ENCODE assay signal across 22 cellular contexts in genomic region chr4:3469386-3470243, GRCh38. TPM values are rescaled to one million over a fixed set of nuclear protein-coding genes. Genes with fewer than 3 reads are reported as not detected.
"Had no signal": no experiment of that assay in that cellular context is flagged by ENCODE, and none has a peak within 500 bp of the region (broad histone marks: within the 10 kb centered on the region; RNA-seq: fewer than 3 reads in every experiment).

No MANE protein-coding gene starts in this region.

- H3K9me3 Mint-ChIP-seq: activated B cell treated with CpG ODN at 0.5 μM for 24 hours; activated CD4-positive, alpha-beta T cell treated with anti-CD3 and anti-CD28 coated beads, Interleukin-2, amount 10 ng/mL, durations not matched to agents 24 days and 14 days; activated naive CD8-positive, alpha-beta T cell treated with anti-CD3 and anti-CD28 coated beads, Interleukin-2, amount 10 ng/mL, durations not matched to agents 7 days and 5 days; activated T-helper 1 cell treated with anti-CD3 and anti-CD28 coated beads, Interleukin-12 subunit alpha, Interleukin-12 subunit beta, Interleukin-2, Interleukin-4 antibody, amounts not matched to agents 30 ng/mL and 10 ng/mL and 1 ng/mL, durations not matched to agents 14 hours and 24 hours and 36 hours; naive thymus-derived CD8-positive, alpha-beta T cell; stimulated activated effector memory CD8-positive, alpha-beta T cell treated with anti-CD3 and anti-CD28 coated beads, Interleukin-12 subunit alpha, Interleukin-12 subunit beta, amount 100 ng/mL, for 72 hours had no signal

- H3K36me3 Mint-ChIP-seq: activated naive CD8-positive, alpha-beta T cell treated with anti-CD3 and anti-CD28 coated beads, Interleukin-2, amount 10 ng/mL, durations not matched to agents 7 days and 5 days; naive thymus-derived CD8-positive, alpha-beta T cell; stimulated activated effector memory CD8-positive, alpha-beta T cell treated with anti-CD3 and anti-CD28 coated beads, Interleukin-12 subunit alpha, Interleukin-12 subunit beta, amount 100 ng/mL, for 72 hours had no signal

- H3K4me3 ChIP-seq: prostate gland, thyroid gland, uterus had no signal

- H3K27me3 ChIP-seq: thyroid gland, uterus had no signal

- H3K4me3 Mint-ChIP-seq: activated B cell treated with CpG ODN at 0.5 μM for 24 hours; activated CD4-positive, alpha-beta T cell treated with anti-CD3 and anti-CD28 coated beads, Interleukin-2, amount 10 ng/mL, durations not matched to agents 24 days and 14 days; activated naive CD8-positive, alpha-beta T cell treated with anti-CD3 and anti-CD28 coated beads, Interleukin-2, amount 10 ng/mL, durations not matched to agents 7 days and 5 days; activated T-helper 1 cell treated with anti-CD3 and anti-CD28 coated beads, Interleukin-12 subunit alpha, Interleukin-12 subunit beta, Interleukin-2, Interleukin-4 antibody, amounts not matched to agents 30 ng/mL and 10 ng/mL and 1 ng/mL, durations not matched to agents 14 hours and 24 hours and 36 hours; naive thymus-derived CD8-positive, alpha-beta T cell; stimulated activated effector memory CD8-positive, alpha-beta T cell treated with anti-CD3 and anti-CD28 coated beads, Interleukin-12 subunit alpha, Interleukin-12 subunit beta, amount 100 ng/mL, for 72 hours had no signal

- H3K4me1 Mint-ChIP-seq: activated B cell treated with CpG ODN at 0.5 μM for 24 hours; activated CD4-positive, alpha-beta T cell treated with anti-CD3 and anti-CD28 coated beads, Interleukin-2, amount 10 ng/mL, durations not matched to agents 24 days and 14 days; activated naive CD8-positive, alpha-beta T cell treated with anti-CD3 and anti-CD28 coated beads, Interleukin-2, amount 10 ng/mL, durations not matched to agents 7 days and 5 days; naive thymus-derived CD8-positive, alpha-beta T cell; stimulated activated effector memory CD8-positive, alpha-beta T cell treated with anti-CD3 and anti-CD28 coated beads, Interleukin-12 subunit alpha, Interleukin-12 subunit beta, amount 100 ng/mL, for 72 hours had no signal

- H3K36me3 ChIP-seq: prostate gland, thyroid gland, uterus had no signal

- DNase-seq: activated B cell treated with CpG ODN at 0.5 μM for 24 hours; activated CD4-positive, alpha-beta T cell treated with anti-CD3 and anti-CD28 coated beads, Interleukin-2, amount 10 ng/mL, durations not matched to agents 24 days and 14 days; activated CD8-positive, alpha-beta memory T cell treated with anti-CD3 and anti-CD28 coated beads, Interleukin-2, amount 50 U/mL, for 48 hours; activated naive CD8-positive, alpha-beta T cell treated with anti-CD3 and anti-CD28 coated beads, Interleukin-2, amount 10 ng/mL, durations not matched to agents 7 days and 5 days; anterior cingulate cortex; cerebellar nuclear complex; foreskin melanocyte; occipital lobe; stimulated activated CD4-positive, alpha-beta T cell treated with anti-CD3 and anti-CD28 coated beads, Interleukin-12 subunit alpha, Interleukin-12 subunit beta, amount 100 ng/mL, for 4 hours; stimulated activated CD4-positive, alpha-beta T cell treated with anti-CD3 and anti-CD28 coated beads, Interleukin-2, amount 100 ng/mL, for 24 hours; SW 1271; uterus had no signal

- H3K27me3 Mint-ChIP-seq: activated CD4-positive, alpha-beta T cell treated with anti-CD3 and anti-CD28 coated beads, Interleukin-2, amount 10 ng/mL, durations not matched to agents 24 days and 14 days had no signal

- ATAC-seq: left lobe of liver; naive thymus-derived CD8-positive, alpha-beta T cell; stimulated activated effector memory CD8-positive, alpha-beta T cell treated with anti-CD3 and anti-CD28 coated beads, Interleukin-12 subunit alpha, Interleukin-12 subunit beta, amount 100 ng/mL, for 72 hours had no signal

- FAIRE-seq: TTC549 had no signal

- H3K27ac ChIP-seq: epithelial cell of prostate, prostate gland, thyroid gland, uterus had no signal

- H3K27ac Mint-ChIP-seq: activated B cell treated with CpG ODN at 0.5 μM for 24 hours; activated CD4-positive, alpha-beta T cell treated with anti-CD3 and anti-CD28 coated beads, Interleukin-2, amount 10 ng/mL, durations not matched to agents 24 days and 14 days; activated naive CD8-positive, alpha-beta T cell treated with anti-CD3 and anti-CD28 coated beads, Interleukin-2, amount 10 ng/mL, durations not matched to agents 7 days and 5 days; activated T-helper 1 cell treated with anti-CD3 and anti-CD28 coated beads, Interleukin-12 subunit alpha, Interleukin-12 subunit beta, Interleukin-2, Interleukin-4 antibody, amounts not matched to agents 30 ng/mL and 10 ng/mL and 1 ng/mL, durations not matched to agents 14 hours and 24 hours and 36 hours; naive thymus-derived CD8-positive, alpha-beta T cell; stimulated activated effector memory CD8-positive, alpha-beta T cell treated with anti-CD3 and anti-CD28 coated beads, Interleukin-12 subunit alpha, Interleukin-12 subunit beta, amount 100 ng/mL, for 72 hours had no signal

- H3K9me3 ChIP-seq: prostate gland, thyroid gland, uterus had no signal

- H3K4me1 ChIP-seq: prostate gland, thyroid gland, uterus had no signal

RNA-seq across cellular contexts. Expression of gene DOK7, which starts 6.5 kb away (rescaled TPM):
- total RNA-seq: activated CD4-positive, alpha-beta T cell treated with anti-CD3 and anti-CD28 coated beads, Interleukin-2, amount 10 ng/mL, durations not matched to agents 24 days and 14 days; activated naive CD8-positive, alpha-beta T cell treated with anti-CD3 and anti-CD28 coated beads, Interleukin-2, amount 10 ng/mL, durations not matched to agents 7 days and 5 days; activated T-helper 1 cell treated with anti-CD3 and anti-CD28 coated beads, Interleukin-12 subunit alpha, Interleukin-12 subunit beta, Interleukin-2, Interleukin-4 antibody, amounts not matched to agents 30 ng/mL and 10 ng/mL and 1 ng/mL, durations not matched to agents 14 hours and 24 hours and 36 hours; naive thymus-derived CD8-positive, alpha-beta T cell; occipital lobe; T-helper 2 cell treated with Interferon-gamma antibody and Interleukin-4, amounts not matched to agents 100 ng/mL and 5 ng/mL, for 36 hours had no signal
- polyA plus RNA-seq: fibroblast of lung had no signal

RNA-seq across cellular contexts. Expression of gene HGFAC, which starts 27.8 kb away (rescaled TPM):
- total RNA-seq: activated B cell treated with CpG ODN at 0.5 μM for 24 hours; activated CD4-positive, alpha-beta T cell treated with anti-CD3 and anti-CD28 coated beads, Interleukin-2, amount 10 ng/mL, durations not matched to agents 24 days and 14 days; activated naive CD8-positive, alpha-beta T cell treated with anti-CD3 and anti-CD28 coated beads, Interleukin-2, amount 10 ng/mL, durations not matched to agents 7 days and 5 days; activated T-helper 1 cell treated with anti-CD3 and anti-CD28 coated beads, Interleukin-12 subunit alpha, Interleukin-12 subunit beta, Interleukin-2, Interleukin-4 antibody, amounts not matched to agents 30 ng/mL and 10 ng/mL and 1 ng/mL, durations not matched to agents 14 hours and 24 hours and 36 hours; naive thymus-derived CD8-positive, alpha-beta T cell; T-helper 2 cell treated with Interferon-gamma antibody and Interleukin-4, amounts not matched to agents 100 ng/mL and 5 ng/mL, for 36 hours had no signal
- polyA plus RNA-seq: fibroblast of lung; naive thymus-derived CD8-positive, alpha-beta T cell had no signal
